Comparison of ENCODE assay signal across 31 cellular contexts in genomic region chr16:866252-866651, GRCh38.
"Had no signal": no experiment of that assay in that cellular context is flagged by ENCODE, and none has a peak within 500 bp of the region (broad histone marks: within the 10 kb centered on the region; RNA-seq: fewer than 3 reads in every experiment).

No MANE protein-coding gene starts in this region.

- H3K36me3 ChIP-seq: neutrophil, right atrium auricular region, vagina had no signal

- H3K4me3 ChIP-seq: esophagus squamous epithelium, heart right ventricle, lung, mucosa of descending colon, right atrium auricular region, stomach, thyroid gland, vagina had no signal

- H3K27me3 ChIP-seq: esophagus squamous epithelium, heart right ventricle, neutrophil, right atrium auricular region, stomach, thyroid gland, vagina had no signal

- H3K4me1 ChIP-seq: esophagus squamous epithelium, heart right ventricle, parathyroid adenoma, right atrium auricular region, stomach, thyroid gland, vagina had no signal

- FAIRE-seq: endometrium, small intestine had no signal

- H3K36me3 Mint-ChIP-seq: naive B cell; natural killer cell treated with Interleukin-12 subunit alpha and Interleukin-12 subunit beta and Interleukin-15 and Interleukin-18, amount 100 ng/mL, for 72 hours had no signal

- ATAC-seq: effector memory CD8-positive, alpha-beta T cell; heart right ventricle; mucosa of descending colon; natural killer cell treated with Interleukin-12 subunit alpha and Interleukin-12 subunit beta and Interleukin-15 and Interleukin-18, amount 100 ng/mL, for 72 hours had no signal

- H3K9ac ChIP-seq: parathyroid adenoma had no signal

- H3K27me3 Mint-ChIP-seq: effector memory CD8-positive, alpha-beta T cell; memory B cell; naive B cell; natural killer cell treated with Interleukin-12 subunit alpha and Interleukin-12 subunit beta and Interleukin-15 and Interleukin-18, amount 100 ng/mL, for 72 hours; progenitor cell of endocrine pancreas had no signal

- H3K4me1 Mint-ChIP-seq: immature natural killer cell, neural crest cell had no signal

- DNase-seq: cortex of kidney; effector memory CD8-positive, alpha-beta T cell; erythroblast; esophagus squamous epithelium; foreskin melanocyte; glutamatergic neuron; heart right ventricle; hypothalamus; immature natural killer cell; islet precursor cell; naive B cell; small intestine; stimulated activated CD4-positive, alpha-beta T cell treated with anti-CD3 and anti-CD28 coated beads, Interleukin-12 subunit alpha, Interleukin-12 subunit beta, amount 100 ng/mL, for 4 hours; stimulated activated CD4-positive, alpha-beta T cell treated with anti-CD3 and anti-CD28 coated beads, Interleukin-1b, Interleukin-23, amount 100 ng/mL, for 48 hours; stimulated activated CD4-positive, alpha-beta T cell treated with anti-CD3 and anti-CD28 coated beads, Interleukin-4, amount 100 ng/mL, for 1 hour; stimulated activated CD8-positive, alpha-beta memory T cell treated with anti-CD3 and anti-CD28 coated beads, Interleukin-4, amount 100 ng/mL, for 48 hours; stimulated activated naive CD4-positive, alpha-beta T cell treated with Interleukin-2 at 50 U/mL for 16 hours; stomach; thyroid gland; trophoblast cell had no signal

- H3K27ac ChIP-seq: esophagus squamous epithelium, heart right ventricle, neutrophil, parathyroid adenoma, right atrium auricular region, stomach, thyroid gland, vagina had no signal

- H3K9me3 ChIP-seq: esophagus squamous epithelium, mucosa of descending colon, neutrophil, right atrium auricular region, stomach, thyroid gland, vagina had no signal

- H3K27ac Mint-ChIP-seq: effector memory CD8-positive, alpha-beta T cell; immature natural killer cell; memory B cell; natural killer cell treated with Interleukin-12 subunit alpha and Interleukin-12 subunit beta and Interleukin-15 and Interleukin-18, amount 100 ng/mL, for 72 hours; progenitor cell of endocrine pancreas had no signal

- H3K79me2 ChIP-seq: parathyroid adenoma had no signal

- H2AFZ ChIP-seq: parathyroid adenoma had no signal

- H3K9me3 Mint-ChIP-seq: effector memory CD8-positive, alpha-beta T cell; natural killer cell treated with Interleukin-12 subunit alpha and Interleukin-12 subunit beta and Interleukin-15 and Interleukin-18, amount 100 ng/mL, for 72 hours; neural crest cell had no signal

- H3K4me3 Mint-ChIP-seq: effector memory CD8-positive, alpha-beta T cell; immature natural killer cell; memory B cell; naive B cell; natural killer cell treated with Interleukin-12 subunit alpha and Interleukin-12 subunit beta and Interleukin-15 and Interleukin-18, amount 100 ng/mL, for 72 hours; neural crest cell had no signal
